In genomic region chr11:76636826-76637460, GRCh38 we compare ENCODE assay signal across 1 cellular context.
TF ChIP-seq lines count a peak whose summit lies in the region.

No MANE protein-coding gene starts in this region.

TF ChIP-seq in GM12878, 131 proteins besides CTCF, POLR2A, EP300 and RAD21:
- TF ChIP-seq STAT1 (conservative IDR thresholded peaks at IDR 0.05) (no peak), EGR1 (IDR thresholded peaks at IDR 0.05; ENCODE audit: borderline replicate concordance in 1 of 2, low read depth in 2 of 2, low read length in 2 of 2) (no peak), NR2C1 (IDR thresholded peaks at IDR 0.05) (no peak), ZNF622 (IDR thresholded peaks at IDR 0.05) (no peak), SMARCA5 (IDR thresholded peaks at IDR 0.05) (no peak), MEF2B (IDR thresholded peaks at IDR 0.05; ENCODE audit: partially characterized antibody, poor library complexity, severe bottlenecking) (no peak), KDM1A (IDR thresholded peaks at IDR 0.05; ENCODE audit: borderline replicate concordance) (no peak), SRF (IDR thresholded peaks at IDR 0.05; ENCODE audit: low read depth in 2 of 2, low read length in 2 of 2) (no peak), SUZ12 (IDR thresholded peaks at IDR 0.05; ENCODE audit: unreplicated experiment) (no peak), SIX5 (IDR thresholded peaks at IDR 0.05; ENCODE audit: low read depth, low read length, severe bottlenecking) (no peak), RB1 (IDR thresholded peaks at IDR 0.05; ENCODE audit: borderline replicate concordance) (no peak), ASH2L (IDR thresholded peaks at IDR 0.05; ENCODE audit: borderline replicate concordance, low read depth) (no peak), ZNF384 (IDR thresholded peaks at IDR 0.05; ENCODE audit: borderline replicate concordance, low read depth, low read length) (no peak), NFIC (IDR thresholded peaks at IDR 0.05; ENCODE audit: low read depth, low read length) (no peak), IRF5 (IDR thresholded peaks at IDR 0.05; ENCODE audit: borderline replicate concordance) (no peak)
- TF ChIP-seq, protein P1, sequence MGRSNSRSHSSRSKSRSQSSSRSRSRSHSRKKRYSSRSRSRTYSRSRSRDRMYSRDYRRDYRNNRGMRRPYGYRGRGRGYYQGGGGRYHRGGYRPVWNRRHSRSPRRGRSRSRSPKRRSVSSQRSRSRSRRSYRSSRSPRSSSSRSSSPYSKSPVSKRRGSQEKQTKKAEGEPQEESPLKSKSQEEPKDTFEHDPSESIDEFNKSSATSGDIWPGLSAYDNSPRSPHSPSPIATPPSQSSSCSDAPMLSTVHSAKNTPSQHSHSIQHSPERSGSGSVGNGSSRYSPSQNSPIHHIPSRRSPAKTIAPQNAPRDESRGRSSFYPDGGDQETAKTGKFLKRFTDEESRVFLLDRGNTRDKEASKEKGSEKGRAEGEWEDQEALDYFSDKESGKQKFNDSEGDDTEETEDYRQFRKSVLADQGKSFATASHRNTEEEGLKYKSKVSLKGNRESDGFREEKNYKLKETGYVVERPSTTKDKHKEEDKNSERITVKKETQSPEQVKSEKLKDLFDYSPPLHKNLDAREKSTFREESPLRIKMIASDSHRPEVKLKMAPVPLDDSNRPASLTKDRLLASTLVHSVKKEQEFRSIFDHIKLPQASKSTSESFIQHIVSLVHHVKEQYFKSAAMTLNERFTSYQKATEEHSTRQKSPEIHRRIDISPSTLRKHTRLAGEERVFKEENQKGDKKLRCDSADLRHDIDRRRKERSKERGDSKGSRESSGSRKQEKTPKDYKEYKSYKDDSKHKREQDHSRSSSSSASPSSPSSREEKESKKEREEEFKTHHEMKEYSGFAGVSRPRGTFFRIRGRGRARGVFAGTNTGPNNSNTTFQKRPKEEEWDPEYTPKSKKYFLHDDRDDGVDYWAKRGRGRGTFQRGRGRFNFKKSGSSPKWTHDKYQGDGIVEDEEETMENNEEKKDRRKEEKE (IDR thresholded peaks at IDR 0.05) = no peak
- TF ChIP-seq, protein P2, sequence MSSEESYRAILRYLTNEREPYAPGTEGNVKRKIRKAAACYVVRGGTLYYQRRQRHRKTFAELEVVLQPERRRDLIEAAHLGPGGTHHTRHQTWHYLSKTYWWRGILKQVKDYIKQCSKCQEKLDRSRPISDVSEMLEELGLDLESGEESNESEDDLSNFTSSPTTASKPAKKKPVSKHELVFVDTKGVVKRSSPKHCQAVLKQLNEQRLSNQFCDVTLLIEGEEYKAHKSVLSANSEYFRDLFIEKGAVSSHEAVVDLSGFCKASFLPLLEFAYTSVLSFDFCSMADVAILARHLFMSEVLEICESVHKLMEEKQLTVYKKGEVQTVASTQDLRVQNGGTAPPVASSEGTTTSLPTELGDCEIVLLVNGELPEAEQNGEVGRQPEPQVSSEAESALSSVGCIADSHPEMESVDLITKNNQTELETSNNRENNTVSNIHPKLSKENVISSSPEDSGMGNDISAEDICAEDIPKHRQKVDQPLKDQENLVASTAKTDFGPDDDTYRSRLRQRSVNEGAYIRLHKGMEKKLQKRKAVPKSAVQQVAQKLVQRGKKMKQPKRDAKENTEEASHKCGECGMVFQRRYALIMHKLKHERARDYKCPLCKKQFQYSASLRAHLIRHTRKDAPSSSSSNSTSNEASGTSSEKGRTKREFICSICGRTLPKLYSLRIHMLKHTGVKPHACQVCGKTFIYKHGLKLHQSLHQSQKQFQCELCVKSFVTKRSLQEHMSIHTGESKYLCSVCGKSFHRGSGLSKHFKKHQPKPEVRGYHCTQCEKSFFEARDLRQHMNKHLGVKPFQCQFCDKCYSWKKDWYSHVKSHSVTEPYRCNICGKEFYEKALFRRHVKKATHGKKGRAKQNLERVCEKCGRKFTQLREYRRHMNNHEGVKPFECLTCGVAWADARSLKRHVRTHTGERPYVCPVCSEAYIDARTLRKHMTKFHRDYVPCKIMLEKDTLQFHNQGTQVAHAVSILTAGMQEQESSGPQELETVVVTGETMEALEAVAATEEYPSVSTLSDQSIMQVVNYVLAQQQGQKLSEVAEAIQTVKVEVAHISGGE (CRISPR knock-in tag; IDR thresholded peaks at IDR 0.05) = no peak
